ENCODE assay signal across 8 cellular contexts in the genomic region with DNA sequence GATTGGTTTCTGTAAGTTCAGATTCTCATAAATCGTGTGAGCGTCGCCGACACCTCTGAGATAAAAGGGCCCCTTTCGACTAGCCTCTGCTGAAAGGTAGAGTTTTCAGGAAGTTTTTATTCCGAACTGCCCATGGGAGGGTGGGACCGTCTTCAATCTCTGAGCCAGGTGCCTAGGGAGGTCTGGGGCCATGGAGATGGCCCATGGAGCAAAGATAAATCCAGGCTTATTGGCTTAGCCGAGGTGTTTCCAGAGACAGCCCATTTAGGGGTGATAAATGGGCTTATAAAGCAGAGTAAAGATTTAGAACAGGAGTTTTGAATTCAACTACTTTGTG. TPM values are rescaled to one million over a fixed set of nuclear protein-coding genes. Genes with fewer than 3 reads are reported as not detected.
A peak's percentile ranks its signal among the peaks of the same experiment; 100 is the strongest.
DNase-seq lines count a peak whose midpoint lies in the region; ATAC-seq and TF ChIP-seq lines count a peak whose summit lies in the region.

No MANE protein-coding gene starts in this region.

- H3K4me1 ChIP-seq in ectodermal cell (ENCODE audit: control insufficient read depth, insufficient read depth, low read length), result peaks cover 8% of the 10 kb centered on the region
- peaks cover 0 to 6% of the 10 kb centered on the region in 2 donors for H3K4me1 ChIP-seq in neuronal stem cell (ENCODE audit: control insufficient read depth in 2 of 2, insufficient read depth in 1 of 2, low read depth in 1 of 2, low read length in 2 of 2)

- peak overlapping the region; percentile 72 for H2AFZ ChIP-seq in neuronal stem cell (ENCODE audit: low read length)

- peak overlapping the region; percentile 46 for H3K9ac ChIP-seq in neuronal stem cell (ENCODE audit: low read depth, low read length, poor library complexity)

- H3K4ac ChIP-seq in neuronal stem cell (ENCODE audit: low read length), result no peak overlapping the region

- no peaks in the 10 kb centered on the region for H3K79me1 ChIP-seq in neuronal stem cell (ENCODE audit: low read depth, low read length)

- no peak overlapping the region for H2BK15ac ChIP-seq in neuronal stem cell (ENCODE audit: low read length)

- peak overlapping the region; percentile 82 for H3K4me3 ChIP-seq in AG10803 (ENCODE audit: low read length)
- peak overlapping the region; percentile 86 for H3K4me3 ChIP-seq in ectodermal cell (ENCODE audit: insufficient read depth, low read depth, low read length)
- peak overlapping the region; percentile 72 to 83 for H3K4me3 ChIP-seq in neuronal stem cell (ENCODE audit: low read length in 2 of 2)

- H4K91ac ChIP-seq in neuronal stem cell (ENCODE audit: low read depth, low read length, poor library complexity), result no peak overlapping the region

- peak; percentile 10 for ATAC-seq in GM21390 (IDR thresholded peaks at IDR 0.05; ENCODE audit: unreplicated experiment)

- WGBS in ectodermal cell, 2 experiments, result 0% methylated on average over 8 of the region's 8 CpGs
- WGBS in neuronal stem cell (ENCODE audit: extremely low coverage in 2 of 2, insufficient read length in 2 of 2, insufficient replicate concordance in 1 of 2), 2 donors, result no CpG with 5 or more reads among the region's 8 CpGs

- no peak overlapping the region for H3K14ac ChIP-seq in neuronal stem cell (ENCODE audit: low read length)

- H3K18ac ChIP-seq in neuronal stem cell (ENCODE audit: low read length), result no peak overlapping the region

- H4K8ac ChIP-seq in neuronal stem cell (ENCODE audit: low read depth, low read length), result no peak overlapping the region

- no peak for TF ChIP-seq CTCF in AG10803 (conservative IDR thresholded peaks at IDR 0.05; ENCODE audit: low read length)

- no peak overlapping the region for H2BK5ac ChIP-seq in neuronal stem cell (ENCODE audit: low read length)

- H3K27ac ChIP-seq in KOPT-K1 (ENCODE audit: low read depth, low read length, poor library complexity, severe bottlenecking) (peak overlapping the region; percentile 54), ectodermal cell (ENCODE audit: insufficient read depth, low read depth, low read length, poor library complexity, severe bottlenecking) (no peak overlapping the region), neuronal stem cell (replicated peaks; ENCODE audit: low read length) (no peak overlapping the region)

- H3K27me3 ChIP-seq in ectodermal cell (ENCODE audit: control insufficient read depth, insufficient read depth, low read length, poor library complexity, severe bottlenecking) (no peaks in the 10 kb centered on the region), neuronal stem cell (ENCODE audit: control insufficient read depth in 3 of 3, insufficient read depth in 3 of 3, low read depth in 1 of 3, low read length in 3 of 3) (no peaks in the 10 kb centered on the region)

- H3K36me3 ChIP-seq in KOPT-K1 (ENCODE audit: insufficient read depth, low read length) (peaks cover 25% of the 10 kb centered on the region; the same call in 1 of the 2 replicates), ectodermal cell (ENCODE audit: control insufficient read depth, insufficient read depth, low read length) (no peaks in the 10 kb centered on the region), neuronal stem cell (replicated peaks in 1 of 2; ENCODE audit: control insufficient read depth in 2 of 2, insufficient read depth in 2 of 2, low read length in 2 of 2) (peaks cover 0 to 17% of the 10 kb centered on the region in 2 donors)

- H2BK120ac ChIP-seq in neuronal stem cell (ENCODE audit: low read depth, low read length), result no peak overlapping the region

- H2BK12ac ChIP-seq in neuronal stem cell (ENCODE audit: low read length), result no peak overlapping the region

- no peak overlapping the region for H3K23ac ChIP-seq in neuronal stem cell (ENCODE audit: low read depth, low read length, poor library complexity)

- DNase-seq in AG10803 (ENCODE audit: low read depth) (no peak), neuronal stem cell (ENCODE audit: low spot score) (no peak), SKM-1 treated with dmso at 0.1 percent for 144 hours (lab: John Stamatoyannopoulos, UW; ENCODE audit: unreplicated experiment) (no peak), UCSD-AML1 (lab: John Stamatoyannopoulos, UW; ENCODE audit: unreplicated experiment) (no peak), HCEC 1CT (no peak)

- H3K4me2 ChIP-seq in neuronal stem cell (ENCODE audit: insufficient read depth, low read length, poor library complexity, severe bottlenecking), result peak overlapping the region; percentile 70

- H3K9me3 ChIP-seq in KOPT-K1 (ENCODE audit: insufficient read depth, low read length, poor library complexity, severe bottlenecking), result no peaks in the 10 kb centered on the region
- H3K9me3 ChIP-seq in ectodermal cell (ENCODE audit: control insufficient read depth, low read length), result no peaks in the 10 kb centered on the region
- H3K9me3 ChIP-seq in neuronal stem cell (replicated peaks in 1 of 2; ENCODE audit: control insufficient read depth in 2 of 2, insufficient read depth in 1 of 2, low read depth in 1 of 2, low read length in 2 of 2), result no peaks in the 10 kb centered on the region

- no peak overlapping the region for H2AK5ac ChIP-seq in neuronal stem cell (ENCODE audit: low read depth, low read length)

RNA-seq across cellular contexts. Expression of a gene that starts 0.4 kb away (rescaled TPM):
- 33.4 TPM for polyA plus RNA-seq in ectodermal cell (2013, experiment 1 of 4)
- 31.8 TPM for polyA plus RNA-seq in ectodermal cell (2013, experiment 2 of 4)
- polyA plus RNA-seq in ectodermal cell (2013, experiment 3 of 4), result 20.3 TPM
- 24.2 TPM for polyA plus RNA-seq in ectodermal cell (2013, experiment 4 of 4)
- 11.9 TPM for polyA plus RNA-seq in neuronal stem cell (2013, experiment 1 of 2)
- 11.4 TPM for polyA plus RNA-seq in neuronal stem cell (2013, experiment 2 of 2)

RNA-seq across cellular contexts. Expression of a gene that starts 0.7 kb away (rescaled TPM):
- polyA plus RNA-seq in ectodermal cell (2013, experiment 1 of 4), result 7.0 TPM
- polyA plus RNA-seq in ectodermal cell (2013, experiment 2 of 4), result 7.8 TPM
- polyA plus RNA-seq in ectodermal cell (2013, experiment 3 of 4), result 7.0 TPM
- 7.0 TPM for polyA plus RNA-seq in ectodermal cell (2013, experiment 4 of 4)
- 4.5 TPM for polyA plus RNA-seq in neuronal stem cell (2013, experiment 1 of 2)
- 5.0 TPM for polyA plus RNA-seq in neuronal stem cell (2013, experiment 2 of 2)
